ENCODE assay signal across 1 cellular context in the genomic region with DNA sequence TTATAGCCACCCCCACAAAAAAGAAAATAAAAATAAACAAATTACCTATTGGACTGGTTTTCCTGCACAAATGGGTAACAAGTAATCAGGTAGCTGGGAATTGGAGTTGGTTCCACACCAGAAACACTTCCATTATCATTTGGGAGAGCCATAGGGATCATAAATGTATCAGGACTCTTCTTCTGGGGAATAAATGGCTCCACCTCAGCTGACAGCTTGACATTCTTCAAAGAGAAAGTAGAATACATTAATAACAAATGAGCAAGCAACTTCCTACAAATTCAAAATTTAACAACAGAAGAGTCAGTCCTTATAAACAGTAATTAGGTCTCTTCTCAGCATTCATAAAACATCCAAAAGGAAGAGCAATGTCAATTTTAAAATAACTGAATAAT.
TF ChIP-seq lines count a peak whose summit lies in the region.

No MANE protein-coding gene starts in this region.

TF ChIP-seq in SK-N-SH treated with all-trans-retinoic acid at 6 μM for 48 hours, 23 proteins besides CTCF, POLR2A, EP300 and RAD21 (continued from another document):
- TF ChIP-seq TCF4 (CRISPR knock-in tag; IDR thresholded peaks at IDR 0.05; ENCODE audit: borderline replicate concordance) (no peak), ARNTL (CRISPR knock-in tag; IDR thresholded peaks at IDR 0.05; ENCODE audit: borderline replicate concordance, low read depth) (no peak), ESRRG (CRISPR knock-in tag; IDR thresholded peaks at IDR 0.05) (no peak), ZNF565 (CRISPR knock-in tag; conservative IDR thresholded peaks at IDR 0.05; ENCODE audit: low read depth) (no peak)
- TF ChIP-seq, protein P1, sequence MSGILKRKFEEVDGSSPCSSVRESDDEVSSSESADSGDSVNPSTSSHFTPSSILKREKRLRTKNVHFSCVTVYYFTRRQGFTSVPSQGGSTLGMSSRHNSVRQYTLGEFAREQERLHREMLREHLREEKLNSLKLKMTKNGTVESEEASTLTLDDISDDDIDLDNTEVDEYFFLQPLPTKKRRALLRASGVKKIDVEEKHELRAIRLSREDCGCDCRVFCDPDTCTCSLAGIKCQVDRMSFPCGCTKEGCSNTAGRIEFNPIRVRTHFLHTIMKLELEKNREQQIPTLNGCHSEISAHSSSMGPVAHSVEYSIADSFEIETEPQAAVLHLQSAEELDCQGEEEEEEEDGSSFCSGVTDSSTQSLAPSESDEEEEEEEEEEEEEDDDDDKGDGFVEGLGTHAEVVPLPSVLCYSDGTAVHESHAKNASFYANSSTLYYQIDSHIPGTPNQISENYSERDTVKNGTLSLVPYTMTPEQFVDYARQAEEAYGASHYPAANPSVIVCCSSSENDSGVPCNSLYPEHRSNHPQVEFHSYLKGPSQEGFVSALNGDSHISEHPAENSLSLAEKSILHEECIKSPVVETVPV (CRISPR knock-in tag; IDR thresholded peaks at IDR 0.05), result no peak
